Comparison of ENCODE assay signal across 2 cellular contexts in the genomic region with DNA sequence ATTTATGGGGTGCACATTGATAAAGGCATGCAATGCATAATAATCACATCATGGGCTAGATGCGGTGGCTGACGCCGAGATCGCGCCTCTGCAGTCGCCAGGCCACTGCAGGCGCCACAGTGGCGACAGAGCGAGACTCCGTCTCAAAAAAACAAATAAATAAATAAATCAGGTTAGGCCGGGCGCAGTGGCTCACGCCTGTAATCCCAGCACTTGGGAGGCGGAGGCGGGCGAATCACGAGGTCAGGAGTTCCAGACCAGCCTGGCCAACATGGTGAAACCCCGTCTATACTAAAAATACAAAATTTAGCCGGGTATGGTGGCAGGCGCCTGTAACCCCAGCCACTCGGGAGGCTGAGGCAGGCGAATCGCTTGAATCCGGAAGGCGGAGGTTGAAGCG. TPM values are rescaled to one million over a fixed set of nuclear protein-coding genes. Genes with fewer than 3 reads are reported as not detected.
"Had no signal": no experiment of that assay in that cellular context is flagged by ENCODE, and none has a peak within 500 bp of the region (broad histone marks: within the 10 kb centered on the region; RNA-seq: fewer than 3 reads in every experiment).

No MANE protein-coding gene starts in this region.

RNA-seq across cellular contexts. Expression of gene SPN, which starts 29.6 kb away (rescaled TPM):
- total RNA-seq: bronchial epithelial cell had no signal

RNA-seq across cellular contexts. Expression of gene C16orf54, which starts 53.2 kb away (rescaled TPM):
- total RNA-seq: bronchial epithelial cell, cardiac muscle cell had no signal
- polyA plus RNA-seq: cardiac muscle cell had no signal
